Comparison of ENCODE assay signal across 1 cellular context in genomic region chr5:39547548-39548154, GRCh38.
TF ChIP-seq lines count a peak whose summit lies in the region.

No MANE protein-coding gene starts in this region.

TF ChIP-seq in HEK293, 187 proteins besides CTCF, POLR2A, EP300 and RAD21 (continued from another document):
- TF ChIP-seq TCF7L2 (IDR thresholded peaks at IDR 0.05; ENCODE audit: borderline replicate concordance, low read depth, low read length) = no peak
- TF ChIP-seq ZNF175 (tag by site-specific recombination; IDR thresholded peaks at IDR 0.05) = no peak
- peak; percentile 58 for TF ChIP-seq PRDM1 (tag by site-specific recombination; IDR thresholded peaks at IDR 0.05)
- TF ChIP-seq ZBTB1 (tag by site-specific recombination; IDR thresholded peaks at IDR 0.05) = no peak
- TF ChIP-seq ZNF600 (tag by site-specific recombination; IDR thresholded peaks at IDR 0.05) = no peak
- no peak for TF ChIP-seq ZNF132 (tag by site-specific recombination; IDR thresholded peaks at IDR 0.05; ENCODE audit: borderline replicate concordance)
- TF ChIP-seq MZF1 (tag by site-specific recombination; IDR thresholded peaks at IDR 0.05; ENCODE audit: borderline replicate concordance) = no peak
- no peak for TF ChIP-seq HOXD13 (CRISPR knock-in tag; IDR thresholded peaks at IDR 0.05; ENCODE audit: borderline replicate concordance)
- TF ChIP-seq PRDM4 (tag by site-specific recombination; IDR thresholded peaks at IDR 0.05) = no peak
- TF ChIP-seq ZNF560 (tag by site-specific recombination; IDR thresholded peaks at IDR 0.05; ENCODE audit: borderline replicate concordance) = no peak
- TF ChIP-seq ZBTB20 (tag by site-specific recombination; IDR thresholded peaks at IDR 0.05) = no peak
- no peak for TF ChIP-seq ZNF423 (tag by site-specific recombination; IDR thresholded peaks at IDR 0.05)
- TF ChIP-seq ZNF645 (tag by site-specific recombination; IDR thresholded peaks at IDR 0.05) = no peak
- no peak for TF ChIP-seq ZNF350 (tag by site-specific recombination; IDR thresholded peaks at IDR 0.05)
- no peak for TF ChIP-seq ZNF184 (tag by site-specific recombination; IDR thresholded peaks at IDR 0.05)
- no peak for TF ChIP-seq ZNF596 (tag by site-specific recombination; IDR thresholded peaks at IDR 0.05)
- no peak for TF ChIP-seq GLI2 (tag by site-specific recombination; IDR thresholded peaks at IDR 0.05; ENCODE audit: borderline replicate concordance, low read depth)
- peak; percentile 25; the same call in 1 of the 2 replicates for TF ChIP-seq IKZF3 (tag by site-specific recombination; IDR thresholded peaks at IDR 0.05)
- TF ChIP-seq BCL11A (tag by site-specific recombination; IDR thresholded peaks at IDR 0.05; ENCODE audit: low read depth) = no peak
- no peak for TF ChIP-seq ZNF214 (tag by site-specific recombination; IDR thresholded peaks at IDR 0.05; ENCODE audit: borderline replicate concordance)
- no peak for TF ChIP-seq ZNF114 (tag by site-specific recombination; IDR thresholded peaks at IDR 0.05)
- no peak for TF ChIP-seq ZSCAN23 (tag by site-specific recombination; IDR thresholded peaks at IDR 0.05)
- no peak for TF ChIP-seq ZNF785 (tag by site-specific recombination; IDR thresholded peaks at IDR 0.05)
- 0 out of 2 replicates have a peak, but pooled peaks have one; percentile 17 for TF ChIP-seq ZNF2 (tag by site-specific recombination; IDR thresholded peaks at IDR 0.05)
- no peak for TF ChIP-seq ZNF23 (tag by site-specific recombination; IDR thresholded peaks at IDR 0.05; ENCODE audit: borderline replicate concordance)
- TF ChIP-seq ZNF24 (tag by site-specific recombination; IDR thresholded peaks at IDR 0.05) = no peak
- no peak for TF ChIP-seq YY1 (tag by site-specific recombination; IDR thresholded peaks at IDR 0.05)
- no peak for TF ChIP-seq REST (tag by site-specific recombination; IDR thresholded peaks at IDR 0.05)
- TF ChIP-seq ZNF660 (tag by site-specific recombination; IDR thresholded peaks at IDR 0.05) = peak; percentile 84
